ENCODE assay signal across 1 cellular context in the genomic region with DNA sequence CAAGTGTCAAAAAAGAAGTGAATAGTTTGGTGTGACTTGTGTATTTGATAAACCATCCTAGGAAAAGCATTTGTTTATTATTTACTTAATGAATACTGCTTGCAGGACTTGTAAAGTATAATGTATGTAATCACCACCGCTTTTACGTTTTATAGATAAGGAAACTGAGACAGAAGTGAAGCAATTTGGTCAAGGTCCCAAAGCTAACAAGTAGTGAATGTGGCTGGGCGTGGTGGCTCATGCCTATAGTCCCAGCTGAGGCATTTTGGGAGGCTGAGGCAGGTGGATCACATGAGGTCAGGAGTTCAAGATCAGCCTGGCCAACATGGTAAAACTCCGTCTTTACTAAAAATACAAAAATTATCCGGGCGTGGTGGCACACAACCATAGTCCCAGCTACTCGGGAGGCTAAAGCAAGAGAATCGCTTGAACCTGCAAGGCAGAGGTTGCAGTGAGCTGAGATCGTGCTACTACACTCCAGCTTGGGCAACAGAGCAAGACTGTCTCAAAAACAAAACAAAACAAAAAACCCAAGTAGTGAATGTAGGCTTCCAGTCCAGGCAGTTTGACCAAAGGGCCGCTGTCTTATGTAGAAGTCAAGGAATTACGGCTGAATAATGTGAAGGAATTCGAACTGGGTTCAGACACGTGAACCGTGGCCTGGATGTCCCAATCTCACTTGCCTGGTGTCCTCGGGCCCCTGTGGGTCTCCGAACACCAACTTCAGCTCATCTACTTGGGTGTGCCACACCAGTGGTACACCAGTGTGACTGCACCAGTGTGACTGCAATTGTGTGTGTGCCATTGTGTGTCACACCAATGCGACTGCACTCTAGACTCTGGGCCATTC.
TF ChIP-seq lines count a peak whose summit lies in the region.

No MANE protein-coding gene starts in this region.

TF ChIP-seq in SK-N-SH, 30 proteins besides CTCF, POLR2A, EP300 and RAD21 (continued from another document):
- no peak for TF ChIP-seq RXRA (IDR thresholded peaks at IDR 0.05; ENCODE audit: borderline replicate concordance, low read depth)
- TF ChIP-seq MEF2A (IDR thresholded peaks at IDR 0.05; ENCODE audit: borderline replicate concordance, low read depth), result no peak
